8 cellular contexts compared by ENCODE assay signal in the genomic region with DNA sequence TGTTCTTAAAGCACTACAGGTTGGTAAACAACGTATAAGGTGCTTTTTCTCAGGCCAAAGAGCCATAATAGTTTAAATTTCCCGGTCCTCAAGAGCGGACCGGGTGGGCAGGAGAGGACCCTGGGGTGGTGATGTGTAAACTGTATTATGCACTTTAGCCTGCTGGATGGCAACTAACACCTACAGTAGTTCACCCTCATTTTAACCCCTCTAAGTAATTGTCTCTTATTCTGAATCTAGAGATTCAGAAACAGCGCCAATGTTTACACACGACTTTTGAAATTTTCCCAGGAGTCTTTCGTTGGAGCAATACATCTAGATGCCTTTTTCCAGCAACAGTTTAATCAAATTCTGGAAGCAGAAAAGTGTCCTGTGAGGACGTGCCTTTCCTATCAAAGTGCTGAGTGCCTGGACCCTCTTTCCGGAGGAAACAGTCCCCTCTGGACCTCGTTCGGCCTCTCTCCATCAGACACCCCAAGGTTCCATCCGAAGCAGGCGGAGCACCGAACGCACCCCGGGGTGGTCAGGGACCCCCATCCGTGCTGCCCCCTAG. TPM values are rescaled to one million over a fixed set of nuclear protein-coding genes. Genes with fewer than 3 reads are reported as not detected.
DNase-seq lines count a peak whose midpoint lies in the region; ATAC-seq, FAIRE-seq and TF ChIP-seq lines count a peak whose summit lies in the region.

No MANE protein-coding gene starts in this region.

- H3K27me3 ChIP-seq in keratinocyte (ENCODE audit: control insufficient read depth, extremely low read depth, insufficient read depth, low read length) (peaks cover 20% of the 10 kb centered on the region), subcutaneous abdominal adipose tissue (ENCODE audit: control insufficient read depth in 5 of 5, insufficient read depth in 4 of 5, low read length in 5 of 5) (peaks cover 7 to 34% (median 13%) of the 10 kb centered on the region in 5 donors)

- H3K9ac ChIP-seq in keratinocyte (ENCODE audit: control insufficient read depth, extremely low read depth, insufficient read depth, low read length) (peak overlapping the region; percentile 69), subcutaneous abdominal adipose tissue (ENCODE audit: low read length in 5 of 5) (peak overlapping the region in 1 of 5 donors; percentile 54)

- H3K4me3 ChIP-seq in keratinocyte (ENCODE audit: control insufficient read depth in 2 of 3, extremely low read depth in 1 of 3, insufficient read depth in 2 of 3, low read depth in 1 of 3, low read length in 3 of 3) (peak overlapping the region; percentile 75 to 81 (median 78)), subcutaneous abdominal adipose tissue (ENCODE audit: low read depth in 1 of 5, low read length in 5 of 5) (peak overlapping the region in 4 of 5 donors; percentile 72 to 85 (median 74))

- H3K4me1 Mint-ChIP-seq in T-helper 2 cell treated with Interferon-gamma antibody and Interleukin-4, amounts not matched to agents 5 μg/mL and 100 μg/mL, for 36 hours (ENCODE audit: low read depth) = no peaks in the 10 kb centered on the region
- peaks cover 7% of the 10 kb centered on the region for H3K4me1 Mint-ChIP-seq in activated naive CD8-positive, alpha-beta T cell (ENCODE audit: low read depth)

- no peak for TF ChIP-seq CTCF in keratinocyte (optimal IDR thresholded peaks at IDR 0.05 in 1 of 3, IDR thresholded peaks at IDR 0.05 in 1 of 3, conservative IDR thresholded peaks at IDR 0.05 in 1 of 3; ENCODE audit: extremely low read depth in 1 of 3, insufficient read depth in 2 of 3, low read length in 3 of 3)

- H3K27me3 Mint-ChIP-seq in T-helper 2 cell treated with Interferon-gamma antibody and Interleukin-4, amounts not matched to agents 5 μg/mL and 100 μg/mL, for 36 hours (ENCODE audit: low read depth) = peaks cover 66% of the 10 kb centered on the region
- peaks cover 30% of the 10 kb centered on the region for H3K27me3 Mint-ChIP-seq in activated naive CD8-positive, alpha-beta T cell

- peaks cover 5% of the 10 kb centered on the region for H3K4me1 ChIP-seq in keratinocyte (ENCODE audit: control insufficient read depth, extremely low read depth, insufficient read depth, low read length)
- H3K4me1 ChIP-seq in subcutaneous abdominal adipose tissue (ENCODE audit: control insufficient read depth in 5 of 5, insufficient read depth in 5 of 5, low read length in 5 of 5) = peaks cover 0 to 24% (median 23%) of the 10 kb centered on the region in 5 donors

- no peaks in the 10 kb centered on the region for H3K79me2 ChIP-seq in keratinocyte (ENCODE audit: control insufficient read depth, insufficient read depth, low read length)

- H3K4me2 ChIP-seq in keratinocyte (ENCODE audit: control insufficient read depth, extremely low read depth, insufficient read depth, low read depth, low read length) = peak overlapping the region; percentile 95

- ATAC-seq in GM19467 (IDR thresholded peaks at IDR 0.05; ENCODE audit: unreplicated experiment) = no peak
- ATAC-seq in GM19023 (IDR thresholded peaks at IDR 0.05; ENCODE audit: unreplicated experiment) = no peak

- H3K27ac ChIP-seq in keratinocyte (ENCODE audit: control insufficient read depth, insufficient read depth, low read length) = no peak overlapping the region
- no peak overlapping the region for H3K27ac ChIP-seq in subcutaneous abdominal adipose tissue (ENCODE audit: low read depth, low read length)

- H2AFZ ChIP-seq in keratinocyte (ENCODE audit: control insufficient read depth, low read length) = peak overlapping the region; percentile 87

- no peak overlapping the region for H3K27ac Mint-ChIP-seq in T-helper 2 cell treated with Interferon-gamma antibody and Interleukin-4, amounts not matched to agents 5 μg/mL and 100 μg/mL, for 36 hours
- no peak overlapping the region for H3K27ac Mint-ChIP-seq in activated naive CD8-positive, alpha-beta T cell

- H3K9me3 Mint-ChIP-seq in T-helper 2 cell treated with Interferon-gamma antibody and Interleukin-4, amounts not matched to agents 5 μg/mL and 100 μg/mL, for 36 hours = no peaks in the 10 kb centered on the region
- H3K9me3 Mint-ChIP-seq in activated naive CD8-positive, alpha-beta T cell (ENCODE audit: low read depth) = no peaks in the 10 kb centered on the region

- FAIRE-seq in keratinocyte (lab: Jason Lieb, UNC) = no peak

- no peaks in the 10 kb centered on the region for H3K36me3 Mint-ChIP-seq in T-helper 2 cell treated with Interferon-gamma antibody and Interleukin-4, amounts not matched to agents 5 μg/mL and 100 μg/mL, for 36 hours (ENCODE audit: low read depth)
- H3K36me3 Mint-ChIP-seq in activated naive CD8-positive, alpha-beta T cell = no peaks in the 10 kb centered on the region

- no peaks in the 10 kb centered on the region for H4K20me1 ChIP-seq in keratinocyte (ENCODE audit: control insufficient read depth, extremely low read depth, insufficient read depth, low read length)

- peak overlapping the region; percentile 75 for H3K4me3 Mint-ChIP-seq in T-helper 2 cell treated with Interferon-gamma antibody and Interleukin-4, amounts not matched to agents 5 μg/mL and 100 μg/mL, for 36 hours
- peak overlapping the region; percentile 80 for H3K4me3 Mint-ChIP-seq in activated naive CD8-positive, alpha-beta T cell

- dilution Hi-C loops in keratinocyte (cut with MboI; ENCODE audit: extremely low pct_ligation_motif_present, low sequenced_read_pairs) = no loop called here

- H3K36me3 ChIP-seq in keratinocyte (ENCODE audit: control insufficient read depth in 2 of 2, extremely low read depth in 1 of 2, insufficient read depth in 2 of 2, low read length in 2 of 2) (no peaks in the 10 kb centered on the region), subcutaneous abdominal adipose tissue (ENCODE audit: control insufficient read depth in 5 of 5, insufficient read depth in 5 of 5, low read length in 5 of 5) (no peaks in the 10 kb centered on the region)

- H3K9me3 ChIP-seq in keratinocyte (ENCODE audit: control insufficient read depth, low read depth, low read length) (no peaks in the 10 kb centered on the region), subcutaneous abdominal adipose tissue (ENCODE audit: control insufficient read depth in 5 of 5, low read length in 5 of 5) (no peaks in the 10 kb centered on the region)

- DNase-seq in T-helper 2 cell treated with Interferon-gamma antibody and Interleukin-4, amounts not matched to agents 5 μg/mL and 100 μg/mL, for 36 hours (ENCODE audit: low spot score) = no peak
- no peak for DNase-seq in T-helper 2 cell
- DNase-seq in keratinocyte (ENCODE audit: low read depth, low spot score) = no peak
- DNase-seq in dermis blood vessel endothelial cell = no peak

- no peaks in the 10 kb centered on the region for H3K9me1 ChIP-seq in keratinocyte (ENCODE audit: control insufficient read depth, extremely low read depth, insufficient read depth, low read length)

RNA-seq across cellular contexts. Expression of gene OCLN, which starts 0.7 kb away (rescaled TPM):
- 3.5 to 4.6 TPM (median 4.6 TPM) in 3 replicates for polyA plus RNA-seq in keratinocyte
- 203 TPM for polyA plus RNA-seq in keratinocyte (2011; ENCODE audit: low read depth)
- polyA plus RNA-seq in keratinocyte (2011; cell fraction: cytosol; rRNA removed) = 1.0 and 3.3 TPM in 2 replicates
- polyA plus RNA-seq in keratinocyte (2011; cell fraction: nucleus; rRNA removed) = 5.5 and 13.0 TPM in 2 replicates
- 3.6 and 51.3 TPM in 2 replicates for polyA plus RNA-seq in keratinocyte (2012; ENCODE audit: low replicate concordance)
- 3.5 to 18.1 TPM (median 9.0 TPM) in 3 replicates for polyA minus RNA-seq in keratinocyte
- 2.9 TPM for polyA minus RNA-seq in keratinocyte (2011; cell fraction: cytosol; rRNA and poly(A)+ RNA removed)
- polyA minus RNA-seq in keratinocyte (2011; cell fraction: nucleus; rRNA and poly(A)+ RNA removed) = 15.9 and 21.0 TPM in 2 replicates
- total RNA-seq in dermis blood vessel endothelial cell = 4.4 and 5.7 TPM in 2 replicates
